In the genomic region with DNA sequence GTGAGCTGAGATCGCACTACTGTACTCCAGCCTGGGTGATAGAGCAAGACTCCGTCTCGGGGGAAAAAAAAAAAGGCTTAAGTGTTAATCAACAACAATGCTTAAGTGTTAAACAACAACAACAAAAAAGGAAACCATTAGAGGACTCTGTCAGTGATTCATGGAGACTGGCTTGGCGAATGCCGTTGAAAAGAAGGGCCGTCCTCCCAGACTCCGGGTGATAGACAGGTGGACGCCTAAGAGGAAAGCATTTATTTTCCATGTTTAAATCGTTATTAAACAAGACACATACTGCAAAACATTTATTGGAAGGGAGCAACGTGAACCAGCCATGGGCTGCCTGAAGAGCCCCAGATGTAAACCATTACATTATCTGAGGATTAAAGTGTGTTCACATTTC, we compare ENCODE assay signal across 6 cellular contexts.
DNase-seq lines count a peak whose midpoint lies in the region; ATAC-seq, FAIRE-seq and TF ChIP-seq lines count a peak whose summit lies in the region.
"Not testable (repeated sequence)": the region's sequence is repeated elsewhere in the genome, so short reads cannot be mapped to it uniquely, and the experiment has no call there.

No MANE protein-coding gene starts in this region.

- not testable (repeated sequence) for ATAC-seq in lower lobe of right lung

- not testable (repeated sequence) for TF ChIP-seq POLR2A in esophagus muscularis mucosa (IDR thresholded peaks at IDR 0.05; ENCODE audit: low read depth)

- not testable (repeated sequence) for H3K9ac ChIP-seq in H9 (ENCODE audit: extremely low read depth, insufficient read length, low read length)

- not testable (repeated sequence) for H2BK120ac ChIP-seq in H9 (ENCODE audit: low read depth, low read length, poor library complexity, severe bottlenecking)

- H2AFZ ChIP-seq in H9 (ENCODE audit: low read length), result not testable (repeated sequence)

- H3K36me3 ChIP-seq in esophagus muscularis mucosa, lower lobe of right lung: not testable (repeated sequence)

- H3K23me2 ChIP-seq in H9 (ENCODE audit: insufficient read length, low read depth, low read length, poor library complexity, severe bottlenecking), result not testable (repeated sequence)

- intact Hi-C loops in esophagus muscularis mucosa (cut with DNase I); lower lobe of right lung (cut with DNase I): not testable (repeated sequence)

- H3K79me2 ChIP-seq in H9 (ENCODE audit: insufficient read depth, low read length), result not testable (repeated sequence)

- H3K4me2 ChIP-seq in H9 (ENCODE audit: insufficient read depth, insufficient read length, low read length), result not testable (repeated sequence)

- H2BK5ac ChIP-seq in H9 (ENCODE audit: insufficient read length, low read length), result not testable (repeated sequence)

- not testable (repeated sequence) for H3K23ac ChIP-seq in H9 (ENCODE audit: insufficient read length, low read depth, low read length)

- not testable (repeated sequence) for H3K4me1 ChIP-seq in H9 (ENCODE audit: insufficient read depth, low read length); esophagus muscularis mucosa; lower lobe of right lung

- H4K20me1 ChIP-seq in H9 (ENCODE audit: control insufficient read depth, insufficient read depth, insufficient read length), result not testable (repeated sequence)

- H3K79me1 ChIP-seq in H9 (ENCODE audit: insufficient read depth, low read depth, low read length, poor library complexity, severe bottlenecking), result not testable (repeated sequence)

- not testable (repeated sequence) for H4K5ac ChIP-seq in H9 (ENCODE audit: insufficient read length, low read depth, low read length)

- H3K56ac ChIP-seq in H9 (ENCODE audit: insufficient read length, low read depth, low read length), result not testable (repeated sequence)

- H3K27ac Mint-ChIP-seq in H9, result not testable (repeated sequence)

- not testable (repeated sequence) for H3K18ac ChIP-seq in H9 (ENCODE audit: insufficient read length, low read depth, low read length)

- not testable (repeated sequence) for H3K4ac ChIP-seq in H9 (ENCODE audit: low read depth, low read length)

- not testable (repeated sequence) for H2AK5ac ChIP-seq in H9 (ENCODE audit: insufficient read length, low read length)

- not testable (repeated sequence) for H3K9me3 Mint-ChIP-seq in H9

- not testable (repeated sequence) for H3K4me3 Mint-ChIP-seq in H9

- H3K4me1 Mint-ChIP-seq in H9, result not testable (repeated sequence)

- H2BK20ac ChIP-seq in H9 (ENCODE audit: low read depth, low read length, poor library complexity, severe bottlenecking), result not testable (repeated sequence)

- not testable (repeated sequence) for H3K27ac ChIP-seq in H9 (ENCODE audit: insufficient read length, low read depth, low read length); coronary artery; esophagus muscularis mucosa (replicated peaks in 1 of 4); lower lobe of right lung

- not testable (repeated sequence) for H2BK15ac ChIP-seq in H9 (ENCODE audit: low read depth, low read length)

- H4K8ac ChIP-seq in H9 (replicated peaks; ENCODE audit: insufficient read length, low read depth, low read length), result not testable (repeated sequence)

- H3K27me3 ChIP-seq in H9 (ENCODE audit: insufficient read depth, low read length); lower lobe of right lung (ENCODE audit: low read depth): not testable (repeated sequence)
- peaks cover 0 to 10% (median 0%) of the 10 kb centered on the region in 4 donors for H3K27me3 ChIP-seq in esophagus muscularis mucosa

- H3K14ac ChIP-seq in H9 (ENCODE audit: insufficient read depth, low read length), result not testable (repeated sequence)

- DNase-seq in D721Med (ENCODE audit: insufficient read length, low spot score) (peak; percentile 1), H9 (peak; percentile 24), coronary artery (ENCODE audit: low spot score) (peak; percentile 78), esophagus muscularis mucosa (ENCODE audit: extremely low spot score) (peak; percentile 94), lower lobe of right lung (peak; percentile 45), mesenteric fat pad (ENCODE audit: low spot score) (peak; percentile 91)

- H3T11ph ChIP-seq in H9 (ENCODE audit: low read length), result not testable (repeated sequence)

- TF ChIP-seq CTCF in D721Med (IDR thresholded peaks at IDR 0.05; ENCODE audit: insufficient read depth, missing control alignments); H9 (conservative IDR thresholded peaks at IDR 0.05); coronary artery (IDR thresholded peaks at IDR 0.05); esophagus muscularis mucosa (IDR thresholded peaks at IDR 0.05); lower lobe of right lung (IDR thresholded peaks at IDR 0.05): not testable (repeated sequence)

- H3K9me3 ChIP-seq in H9 (ENCODE audit: control insufficient read depth, low read depth, low read length) (peaks cover 91% of the 10 kb centered on the region), esophagus muscularis mucosa (peaks cover 0 to 54% (median 23%) of the 10 kb centered on the region in 4 donors), lower lobe of right lung (peaks cover 64% of the 10 kb centered on the region)

- WGBS in H9 (ENCODE audit: extremely low coverage, insufficient read length, low lambda C conversion rate), result no CpG with 5 or more reads among the region's 10 CpGs
- 78% methylated on average over 10 of the region's 10 CpGs for WGBS in esophagus muscularis mucosa

- not testable (repeated sequence) for H3K27me3 Mint-ChIP-seq in H9 (ENCODE audit: low read depth)

- not testable (repeated sequence) for FAIRE-seq in D721Med (lab: Jason Lieb, UNC)

- H3K4me3 ChIP-seq in coronary artery, esophagus muscularis mucosa, lower lobe of right lung: not testable (repeated sequence)

- H3K36me3 Mint-ChIP-seq in H9 (ENCODE audit: insufficient read depth in 1 of 3, low read depth in 3 of 3), result not testable (repeated sequence)

- not testable (repeated sequence) for TF ChIP-seq EP300 in esophagus muscularis mucosa (IDR thresholded peaks at IDR 0.05)

- not testable (repeated sequence) for H2BK12ac ChIP-seq in H9 (ENCODE audit: insufficient read length, low read depth, low read length)

- H4K91ac ChIP-seq in H9 (ENCODE audit: insufficient read length, low read depth, low read length), result not testable (repeated sequence)

Comparison
In these comparisons a context has a peak if more than half of its experiments do, and no peak if none do; other contexts are left out.
1. DNase-seq: peak in every context shown above with its lines; median percentile 94 in esophagus muscularis mucosa; 91 in mesenteric fat pad; 78 in coronary artery; 45 in lower lobe of right lung; 24 in H9; 1 in D721Med.